ENCODE assay signal across 18 cellular contexts in the genomic region with DNA sequence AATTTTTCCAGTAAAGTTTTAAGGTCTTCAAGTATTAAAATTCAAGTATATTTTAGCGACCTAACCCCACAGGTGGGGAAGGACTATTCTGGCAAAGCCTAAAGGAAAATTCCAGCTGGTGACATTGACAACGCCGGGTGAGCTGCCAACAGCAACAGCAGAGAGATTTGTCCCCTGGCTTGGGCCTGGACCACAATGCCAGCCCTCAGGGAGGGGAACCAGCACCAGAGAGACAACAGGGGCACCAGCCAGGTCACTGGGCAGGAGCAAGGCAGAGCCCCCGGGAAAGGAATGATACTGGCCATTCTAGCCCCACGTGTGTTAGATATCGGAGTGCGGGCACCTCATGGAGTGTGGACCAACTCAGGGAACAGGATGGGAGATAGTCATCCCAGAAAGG.
DNase-seq lines count a peak whose midpoint lies in the region; ATAC-seq and TF ChIP-seq lines count a peak whose summit lies in the region.
"Had no signal": no experiment of that assay in that cellular context is flagged by ENCODE, and none has a peak within 500 bp of the region (broad histone marks: within the 10 kb centered on the region; RNA-seq: fewer than 3 reads in every experiment).

No MANE protein-coding gene starts in this region.

- H3K4me1 ChIP-seq in right atrium auricular region (peaks cover 0 to 12% of the 10 kb centered on the region in 2 donors), endodermal cell (ENCODE audit: control insufficient read depth, insufficient read depth, low read length) (no peaks in the 10 kb centered on the region)
- H3K4me1 ChIP-seq: Caco-2 had no signal

- TF ChIP-seq CTCF in right atrium auricular region (IDR thresholded peaks at IDR 0.05) = no peak
- no peak for TF ChIP-seq CTCF in endodermal cell (conservative IDR thresholded peaks at IDR 0.05)

- H3K9me3 ChIP-seq in right atrium auricular region (no peaks in the 10 kb centered on the region), endodermal cell (ENCODE audit: control insufficient read depth, low read length) (no peaks in the 10 kb centered on the region)
- H3K9me3 ChIP-seq: Caco-2 had no signal

- H3K36me3 ChIP-seq in right atrium auricular region = no peaks in the 10 kb centered on the region
- H3K36me3 ChIP-seq in endodermal cell (ENCODE audit: control insufficient read depth, insufficient read depth, low read length) = peaks cover 16% of the 10 kb centered on the region

- peaks cover 24% of the 10 kb centered on the region for H3K36me3 Mint-ChIP-seq in endodermal cell (ENCODE audit: low read depth)
- H3K36me3 Mint-ChIP-seq in stimulated activated naive B cell treated with anti-CD40 and anti-IgM and Interleukin-4, amounts not matched to agents 10 μg/mL and 1 μg/mL and 100 μg/mL, for 72 hours = peaks cover 21 to 25% of the 10 kb centered on the region in 2 donors

- H3K27ac ChIP-seq in right atrium auricular region (no peak overlapping the region), endodermal cell (ENCODE audit: low read depth, low read length) (no peak overlapping the region)
- H3K27ac ChIP-seq: 22Rv1 had no signal

- no peaks in the 10 kb centered on the region for H3K27me3 ChIP-seq in right atrium auricular region
- no peaks in the 10 kb centered on the region for H3K27me3 ChIP-seq in endodermal cell (ENCODE audit: control insufficient read depth, insufficient read depth, low read length, poor library complexity, severe bottlenecking)

- H3K4me3 Mint-ChIP-seq in endodermal cell = no peak overlapping the region
- H3K4me3 Mint-ChIP-seq in stimulated activated naive B cell treated with anti-CD40 and anti-IgM and Interleukin-4, amounts not matched to agents 10 μg/mL and 1 μg/mL and 100 μg/mL, for 72 hours = no peak overlapping the region
- H3K4me3 Mint-ChIP-seq: B cell; CD4-positive, alpha-beta T cell had no signal

- H3K4me3 ChIP-seq in right atrium auricular region (no peak overlapping the region), endodermal cell (ENCODE audit: low read length) (no peak overlapping the region)

- H3K27ac Mint-ChIP-seq in endodermal cell = no peak overlapping the region
- peak overlapping the region; percentile 32 for H3K27ac Mint-ChIP-seq in stimulated activated naive B cell treated with anti-CD40 and anti-IgM and Interleukin-4, amounts not matched to agents 10 μg/mL and 1 μg/mL and 100 μg/mL, for 72 hours
- H3K27ac Mint-ChIP-seq: B cell; CD4-positive, alpha-beta T cell had no signal

- no peaks in the 10 kb centered on the region for H3K27me3 Mint-ChIP-seq in endodermal cell (ENCODE audit: insufficient read depth)
- H3K27me3 Mint-ChIP-seq in stimulated activated naive B cell treated with anti-CD40 and anti-IgM and Interleukin-4, amounts not matched to agents 10 μg/mL and 1 μg/mL and 100 μg/mL, for 72 hours = no peaks in the 10 kb centered on the region
- H3K27me3 Mint-ChIP-seq: B cell; CD4-positive, alpha-beta T cell had no signal

- WGBS in endodermal cell (ENCODE audit: insufficient coverage in 1 of 2, insufficient read length in 1 of 2), 2 experiments = 84 to 90% methylated on average over 7 of the region's 7 CpGs

- H3K4me1 Mint-ChIP-seq in endodermal cell = peaks cover 12% of the 10 kb centered on the region
- H3K4me1 Mint-ChIP-seq in stimulated activated naive B cell treated with anti-CD40 and anti-IgM and Interleukin-4, amounts not matched to agents 10 μg/mL and 1 μg/mL and 100 μg/mL, for 72 hours = peaks cover 24 to 32% of the 10 kb centered on the region in 2 donors

- no peak overlapping the region for H3K9ac ChIP-seq in endodermal cell (ENCODE audit: extremely low read depth, low read length, poor library complexity, severe bottlenecking)

- DNase-seq in Right ventricle myocardium inferior (ENCODE audit: missing footprints) (no peak), right atrium auricular region (ENCODE audit: low spot score) (no peak), endodermal cell (peak; percentile 31), mesenteric fat pad (ENCODE audit: low spot score) (peak; percentile 72), NCI-H69 (lab: John Stamatoyannopoulos, UW) (no peak)
- no peak for DNase-seq in stimulated activated naive B cell treated with anti-CD40 and anti-IgM and Interleukin-4, amounts not matched to agents 10 μg/mL and 1 μg/mL and 100 μg/mL, for 72 hours
- no peak for DNase-seq in stimulated activated CD4-positive, alpha-beta T cell treated with anti-CD3 and anti-CD28 coated beads, Interleukin-2, amount 100 ng/mL, for 48 hours
- DNase-seq: Caco-2; CD4-positive, alpha-beta T cell; NCI-H1105; NCI-H2081; NCI-H2171 treated with DMSO at 0.1 percent for 48 hours; NCI-H748 treated with DMSO at 0.1 percent for 48 hours; SHP77 had no signal

- H3K9me3 Mint-ChIP-seq in endodermal cell = no peaks in the 10 kb centered on the region
- H3K9me3 Mint-ChIP-seq in stimulated activated naive B cell treated with anti-CD40 and anti-IgM and Interleukin-4, amounts not matched to agents 10 μg/mL and 1 μg/mL and 100 μg/mL, for 72 hours = no peaks in the 10 kb centered on the region
- H3K9me3 Mint-ChIP-seq: CD4-positive, alpha-beta T cell had no signal

- peak; percentile 46 for ATAC-seq in Right ventricle myocardium inferior
- no peak for ATAC-seq in stimulated activated naive B cell treated with anti-CD40 and anti-IgM and Interleukin-4, amounts not matched to agents 10 μg/mL and 1 μg/mL and 100 μg/mL, for 72 hours (replicated peaks)
- no peak for ATAC-seq in HG03135 (IDR thresholded peaks at IDR 0.05; ENCODE audit: unreplicated experiment)
- ATAC-seq: HepG2 had no signal

- intact Hi-C loops in Right ventricle myocardium inferior (cut with DNase I) = loop anchor here (2.0 kb wide), 1 partner anchor 101 kb away; a partner anchor contains a TSS

Comparison
In these comparisons a context has a peak if more than half of its experiments do, and no peak if none do; other contexts are left out.
1. DNase-seq: peak in endodermal cell (single experiment) and mesenteric fat pad (single experiment); none in Right ventricle myocardium inferior (single experiment), right atrium auricular region (single experiment), stimulated activated naive B cell treated with anti-CD40 and anti-IgM and Interleukin-4, amounts not matched to agents 10 μg/mL and 1 μg/mL and 100 μg/mL, for 72 hours (single experiment), NCI-H69 (single experiment) and stimulated activated CD4-positive, alpha-beta T cell treated with anti-CD3 and anti-CD28 coated beads, Interleukin-2, amount 100 ng/mL, for 48 hours (0 of 2).